15 cellular contexts compared by ENCODE assay signal in the genomic region with DNA sequence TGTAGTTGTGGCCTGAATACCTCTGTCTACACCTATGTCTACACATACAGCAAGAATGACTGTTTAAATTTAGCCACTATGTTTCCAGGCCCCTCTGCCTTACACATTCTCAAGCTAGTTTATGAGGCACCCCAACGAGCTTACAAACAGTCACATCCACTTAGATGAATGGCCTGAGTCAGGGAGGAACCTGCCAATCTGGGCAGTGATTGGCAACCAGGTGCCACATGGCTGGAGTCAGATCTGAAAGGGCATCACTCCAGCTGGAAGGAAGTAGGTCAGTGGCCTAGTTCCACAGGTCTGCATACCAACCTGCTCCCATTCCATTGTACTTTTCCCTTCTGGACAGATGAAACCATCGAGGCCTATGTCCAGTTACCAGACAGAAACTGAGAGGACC.
DNase-seq lines count a peak whose midpoint lies in the region; ATAC-seq and TF ChIP-seq lines count a peak whose summit lies in the region.
"Had no signal": no experiment of that assay in that cellular context is flagged by ENCODE, and none has a peak within 500 bp of the region (broad histone marks: within the 10 kb centered on the region; RNA-seq: fewer than 3 reads in every experiment).

No MANE protein-coding gene starts in this region.

- CTCF ChIA-PET in activated naive CD4-positive, alpha-beta T cell treated with anti-CD3 and anti-CD28 coated beads, Interleukin-2, amount 10 ng/mL, durations not matched to agents 7 days and 5 days (lab: Charles Lee) = no interaction called here
- CTCF ChIA-PET in activated CD4-positive, alpha-beta memory T cell treated with anti-CD3 and anti-CD28 coated beads, Interleukin-2, amount 10 ng/mL, durations not matched to agents 7 days and 5 days (lab: Charles Lee) = no interaction called here
- CTCF ChIA-PET in WTC11 (lab: Charles Lee) = no interaction called here

- DNase-seq in activated naive CD4-positive, alpha-beta T cell treated with anti-CD3 and anti-CD28 coated beads, Interleukin-2, amount 10 ng/mL, durations not matched to agents 7 days and 5 days = no peak
- no peak for DNase-seq in activated naive CD4-positive, alpha-beta T cell treated with Interleukin-2 at 50 U/mL for 16 hours
- DNase-seq in activated CD4-positive, alpha-beta memory T cell treated with anti-CD3 and anti-CD28 coated beads, Interleukin-2, amount 10 ng/mL, durations not matched to agents 7 days and 5 days = no peak
- no peak for DNase-seq in stimulated activated naive B cell treated with anti-CD40 and anti-IgM and Interleukin-4, amounts not matched to agents 10 μg/mL and 1 μg/mL and 100 μg/mL, for 72 hours
- DNase-seq in AG08396 (ENCODE audit: low spot score) (no peak), WTC11 (ENCODE audit: low spot score) (no peak)
- DNase-seq: DMS79 treated with DMSO at 0.1 percent for 48 hours, left colon, NCI-H1092, NCI-H510A, SHP77 treated with DMSO at 0.1 percent for 48 hours had no signal

- H3K4me1 Mint-ChIP-seq in activated naive CD4-positive, alpha-beta T cell treated with anti-CD3 and anti-CD28 coated beads, Interleukin-2, amount 10 ng/mL, durations not matched to agents 7 days and 5 days = peaks cover 97% of the 10 kb centered on the region
- H3K4me1 Mint-ChIP-seq in activated CD4-positive, alpha-beta memory T cell treated with anti-CD3 and anti-CD28 coated beads, Interleukin-2, amount 10 ng/mL, durations not matched to agents 7 days and 5 days = peaks cover 81% of the 10 kb centered on the region
- H3K4me1 Mint-ChIP-seq in stimulated activated naive B cell treated with anti-CD40 and anti-IgM and Interleukin-4, amounts not matched to agents 10 μg/mL and 1 μg/mL and 100 μg/mL, for 72 hours = peaks cover 56 to 82% of the 10 kb centered on the region in 2 donors
- peaks cover 28% of the 10 kb centered on the region for H3K4me1 Mint-ChIP-seq in WTC11

- no peaks in the 10 kb centered on the region for H3K9me3 Mint-ChIP-seq in activated naive CD4-positive, alpha-beta T cell treated with anti-CD3 and anti-CD28 coated beads, Interleukin-2, amount 10 ng/mL, durations not matched to agents 7 days and 5 days
- no peaks in the 10 kb centered on the region for H3K9me3 Mint-ChIP-seq in activated CD4-positive, alpha-beta memory T cell treated with anti-CD3 and anti-CD28 coated beads, Interleukin-2, amount 10 ng/mL, durations not matched to agents 7 days and 5 days
- H3K9me3 Mint-ChIP-seq in stimulated activated naive B cell treated with anti-CD40 and anti-IgM and Interleukin-4, amounts not matched to agents 10 μg/mL and 1 μg/mL and 100 μg/mL, for 72 hours = peaks cover 0 to 2% of the 10 kb centered on the region in 2 donors
- H3K9me3 Mint-ChIP-seq in WTC11 = no peaks in the 10 kb centered on the region
- H3K9me3 Mint-ChIP-seq: dendritic cell treated with granulocyte-macrophage colony-stimulating factor and Interleukin-4, amounts not matched to agents 40 ng/mL and 50 ng/mL, for 4 days; neural progenitor cell had no signal

- H3K4me3 Mint-ChIP-seq in activated naive CD4-positive, alpha-beta T cell treated with anti-CD3 and anti-CD28 coated beads, Interleukin-2, amount 10 ng/mL, durations not matched to agents 7 days and 5 days = no peak overlapping the region
- no peak overlapping the region for H3K4me3 Mint-ChIP-seq in activated CD4-positive, alpha-beta memory T cell treated with anti-CD3 and anti-CD28 coated beads, Interleukin-2, amount 10 ng/mL, durations not matched to agents 7 days and 5 days
- no peak overlapping the region for H3K4me3 Mint-ChIP-seq in stimulated activated naive B cell treated with anti-CD40 and anti-IgM and Interleukin-4, amounts not matched to agents 10 μg/mL and 1 μg/mL and 100 μg/mL, for 72 hours
- H3K4me3 Mint-ChIP-seq in WTC11 = no peak overlapping the region
- H3K4me3 Mint-ChIP-seq: dendritic cell treated with granulocyte-macrophage colony-stimulating factor and Interleukin-4, amounts not matched to agents 40 ng/mL and 50 ng/mL, for 4 days; neural progenitor cell had no signal

- POLR2A ChIA-PET in activated CD4-positive, alpha-beta memory T cell treated with anti-CD3 and anti-CD28 coated beads, Interleukin-2, amount 10 ng/mL, durations not matched to agents 7 days and 5 days (lab: Charles Lee) = interaction anchor here (1.3 kb wide), 1 partner anchor 383 kb away, joined by 3 read pairs; no protein-coding TSS in a partner anchor
- POLR2A ChIA-PET in WTC11 (lab: Charles Lee) = no interaction called here

- no peak for TF ChIP-seq CTCF in WTC11 (IDR thresholded peaks at IDR 0.05)

- peak overlapping the region; percentile 100 for H3K27ac Mint-ChIP-seq in activated naive CD4-positive, alpha-beta T cell treated with anti-CD3 and anti-CD28 coated beads, Interleukin-2, amount 10 ng/mL, durations not matched to agents 7 days and 5 days
- peak overlapping the region; percentile 8 for H3K27ac Mint-ChIP-seq in activated CD4-positive, alpha-beta memory T cell treated with anti-CD3 and anti-CD28 coated beads, Interleukin-2, amount 10 ng/mL, durations not matched to agents 7 days and 5 days
- peak overlapping the region; percentile 77 for H3K27ac Mint-ChIP-seq in stimulated activated naive B cell treated with anti-CD40 and anti-IgM and Interleukin-4, amounts not matched to agents 10 μg/mL and 1 μg/mL and 100 μg/mL, for 72 hours
- no peak overlapping the region for H3K27ac Mint-ChIP-seq in WTC11
- H3K27ac Mint-ChIP-seq: neural progenitor cell had no signal

- peak; percentile 50 for ATAC-seq in esophagus mucosa
- ATAC-seq in stimulated activated naive B cell treated with anti-CD40 and anti-IgM and Interleukin-4, amounts not matched to agents 10 μg/mL and 1 μg/mL and 100 μg/mL, for 72 hours (replicated peaks) = no peak
- ATAC-seq in GM21825 (IDR thresholded peaks at IDR 0.05; ENCODE audit: unreplicated experiment) = no peak
- ATAC-seq in WTC11 = no peak
- ATAC-seq: left colon had no signal

- H3K36me3 Mint-ChIP-seq in activated naive CD4-positive, alpha-beta T cell treated with anti-CD3 and anti-CD28 coated beads, Interleukin-2, amount 10 ng/mL, durations not matched to agents 7 days and 5 days = peaks cover 26% of the 10 kb centered on the region
- peaks cover 5% of the 10 kb centered on the region for H3K36me3 Mint-ChIP-seq in activated CD4-positive, alpha-beta memory T cell treated with anti-CD3 and anti-CD28 coated beads, Interleukin-2, amount 10 ng/mL, durations not matched to agents 7 days and 5 days (ENCODE audit: low read depth)
- peaks cover 4 to 7% of the 10 kb centered on the region in 2 donors for H3K36me3 Mint-ChIP-seq in stimulated activated naive B cell treated with anti-CD40 and anti-IgM and Interleukin-4, amounts not matched to agents 10 μg/mL and 1 μg/mL and 100 μg/mL, for 72 hours
- no peaks in the 10 kb centered on the region for H3K36me3 Mint-ChIP-seq in WTC11

- no peaks in the 10 kb centered on the region for H3K27me3 Mint-ChIP-seq in activated naive CD4-positive, alpha-beta T cell treated with anti-CD3 and anti-CD28 coated beads, Interleukin-2, amount 10 ng/mL, durations not matched to agents 7 days and 5 days
- peaks cover 2% of the 10 kb centered on the region for H3K27me3 Mint-ChIP-seq in activated CD4-positive, alpha-beta memory T cell treated with anti-CD3 and anti-CD28 coated beads, Interleukin-2, amount 10 ng/mL, durations not matched to agents 7 days and 5 days
- H3K27me3 Mint-ChIP-seq in stimulated activated naive B cell treated with anti-CD40 and anti-IgM and Interleukin-4, amounts not matched to agents 10 μg/mL and 1 μg/mL and 100 μg/mL, for 72 hours = no peaks in the 10 kb centered on the region
- H3K27me3 Mint-ChIP-seq in WTC11 (ENCODE audit: low read depth) = no peaks in the 10 kb centered on the region
- H3K27me3 Mint-ChIP-seq: dendritic cell treated with granulocyte-macrophage colony-stimulating factor and Interleukin-4, amounts not matched to agents 40 ng/mL and 50 ng/mL, for 4 days had no signal

TF ChIP-seq in WTC11, 78 proteins besides CTCF, POLR2A, EP300 and RAD21:
- no peak for TF ChIP-seq ZNF138 (CRISPR knock-in tag; conservative IDR thresholded peaks at IDR 0.05)
TF ChIP-seq in WTC11: peak in this region for 0.
